ENCODE assay signal across 26 cellular contexts in the genomic region with DNA sequence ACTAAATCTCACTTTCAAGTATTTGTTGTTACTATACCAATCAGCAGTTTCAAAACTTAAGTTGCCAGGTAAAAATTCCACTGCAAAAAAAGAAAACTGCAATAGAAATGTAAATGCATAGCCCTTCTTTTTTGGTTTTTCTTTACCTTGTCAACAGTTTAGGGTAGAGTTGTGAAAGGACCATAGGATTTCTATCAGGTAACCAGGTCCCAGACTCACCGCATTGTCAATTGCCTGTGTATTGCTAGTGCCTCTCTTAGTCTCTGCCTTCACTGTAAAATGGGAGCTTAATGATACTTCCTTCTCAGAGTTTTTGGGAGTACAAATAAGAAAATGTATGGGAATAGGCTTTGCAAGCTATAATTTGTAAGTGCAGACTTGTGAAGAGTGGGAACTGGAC.
"Had no signal": no experiment of that assay in that cellular context is flagged by ENCODE, and none has a peak within 500 bp of the region (broad histone marks: within the 10 kb centered on the region; RNA-seq: fewer than 3 reads in every experiment).

No MANE protein-coding gene starts in this region.

- H3K9me3 Mint-ChIP-seq: activated T-cell treated with anti-CD3 and anti-CD28 coated beads, Interleukin-2, amount 50 U/mL, for 24 hours; activated T-helper 17 cell treated with anti-CD3 and anti-CD28 coated beads, Interleukin-2, amount 50 U/mL, for 72 hours; effector memory CD8-positive, alpha-beta T cell had no signal

- H3K4me3 ChIP-seq: colonic mucosa, dorsolateral prefrontal cortex, esophagus muscularis mucosa, left lung, lung, testis, uterus had no signal

- ATAC-seq: activated CD4-positive, alpha-beta T cell treated with anti-CD3 and anti-CD28 coated beads for 36 hours; activated T-helper 17 cell treated with anti-CD3 and anti-CD28 coated beads, Interleukin-2, amount 50 U/mL, for 72 hours; effector memory CD8-positive, alpha-beta T cell; naive thymus-derived CD4-positive, alpha-beta T cell; stimulated activated naive B cell treated with anti-CD40 and anti-IgM and Interleukin-4, amounts not matched to agents 10 μg/mL and 1 μg/mL and 100 μg/mL, for 72 hours had no signal

- H3K9me3 ChIP-seq: colonic mucosa, esophagus muscularis mucosa, left lung, testis, uterus had no signal

- H3K27me3 Mint-ChIP-seq: activated CD4-positive, alpha-beta T cell treated with anti-CD3 and anti-CD28 coated beads for 36 hours; activated naive CD8-positive, alpha-beta T cell treated with anti-CD3 and anti-CD28 coated beads, Interleukin-2, amount 10 ng/mL, durations not matched to agents 7 days and 5 days; activated T-cell treated with anti-CD3 and anti-CD28 coated beads, Interleukin-2, amount 50 U/mL, for 24 hours; activated T-helper 17 cell treated with anti-CD3 and anti-CD28 coated beads, Interleukin-2, amount 50 U/mL, for 72 hours; effector memory CD8-positive, alpha-beta T cell; naive thymus-derived CD4-positive, alpha-beta T cell; progenitor cell of endocrine pancreas; stimulated activated naive B cell treated with anti-CD40 and anti-IgM and Interleukin-4, amounts not matched to agents 10 μg/mL and 1 μg/mL and 100 μg/mL, for 72 hours had no signal

- H3K4me1 ChIP-seq: colonic mucosa, esophagus muscularis mucosa, testis had no signal

- DNase-seq: activated CD4-positive, alpha-beta T cell treated with anti-CD3 and anti-CD28 coated beads for 36 hours; activated CD4-positive, alpha-beta T cell treated with anti-CD3 and anti-CD28 coated beads, Interleukin-2, amount 50 U/mL, for 4 hours; activated CD8-positive, alpha-beta memory T cell treated with anti-CD3 and anti-CD28 coated beads for 24 hours; activated CD8-positive, alpha-beta memory T cell treated with anti-CD3 and anti-CD28 coated beads, Interleukin-2, amount 50 U/mL, for 4 hours; activated naive CD4-positive, alpha-beta T cell treated with Interleukin-2 at 50 U/mL for 16 hours; activated naive CD8-positive, alpha-beta T cell treated with anti-CD3 and anti-CD28 coated beads, Interleukin-2, amount 10 ng/mL, durations not matched to agents 7 days and 5 days; activated T-cell treated with anti-CD3 and anti-CD28 coated beads, Interleukin-2, amount 50 U/mL, for 24 hours; amniotic stem cell; colonic mucosa; dorsolateral prefrontal cortex; effector memory CD8-positive, alpha-beta T cell; hippocampal formation; kidney glomerular epithelial cell; left lung; naive thymus-derived CD4-positive, alpha-beta T cell; retina; stimulated activated CD4-positive, alpha-beta T cell treated with anti-CD3 and anti-CD28 coated beads, Interleukin-2, amount 100 ng/mL, for 48 hours; stimulated activated CD8-positive, alpha-beta memory T cell treated with anti-CD3 and anti-CD28 coated beads, Interleukin-4, amount 100 ng/mL, for 48 hours; stimulated activated naive B cell treated with anti-CD40 and anti-IgM and Interleukin-4, amounts not matched to agents 10 μg/mL and 1 μg/mL and 100 μg/mL, for 72 hours; testis; trophoblast cell; uterus had no signal

- H3K36me3 ChIP-seq: colonic mucosa, uterus had no signal

- H3K27ac Mint-ChIP-seq: activated CD4-positive, alpha-beta T cell treated with anti-CD3 and anti-CD28 coated beads for 36 hours; activated naive CD8-positive, alpha-beta T cell treated with anti-CD3 and anti-CD28 coated beads, Interleukin-2, amount 10 ng/mL, durations not matched to agents 7 days and 5 days; activated T-cell treated with anti-CD3 and anti-CD28 coated beads, Interleukin-2, amount 50 U/mL, for 24 hours; activated T-helper 17 cell treated with anti-CD3 and anti-CD28 coated beads, Interleukin-2, amount 50 U/mL, for 72 hours; stimulated activated naive B cell treated with anti-CD40 and anti-IgM and Interleukin-4, amounts not matched to agents 10 μg/mL and 1 μg/mL and 100 μg/mL, for 72 hours had no signal

- H3K4me3 Mint-ChIP-seq: activated CD4-positive, alpha-beta T cell treated with anti-CD3 and anti-CD28 coated beads for 36 hours; activated naive CD8-positive, alpha-beta T cell treated with anti-CD3 and anti-CD28 coated beads, Interleukin-2, amount 10 ng/mL, durations not matched to agents 7 days and 5 days; activated T-cell treated with anti-CD3 and anti-CD28 coated beads, Interleukin-2, amount 50 U/mL, for 24 hours; activated T-helper 17 cell treated with anti-CD3 and anti-CD28 coated beads, Interleukin-2, amount 50 U/mL, for 72 hours; effector memory CD8-positive, alpha-beta T cell; naive thymus-derived CD4-positive, alpha-beta T cell; stimulated activated naive B cell treated with anti-CD40 and anti-IgM and Interleukin-4, amounts not matched to agents 10 μg/mL and 1 μg/mL and 100 μg/mL, for 72 hours had no signal

- H3K27ac ChIP-seq: colonic mucosa, dorsolateral prefrontal cortex, esophagus muscularis mucosa, left lung, testis, uterus had no signal

- H3K27me3 ChIP-seq: colonic mucosa, dorsolateral prefrontal cortex, esophagus muscularis mucosa, left lung, testis, uterus had no signal
